1 cellular context compared by ENCODE assay signal in the genomic region with DNA sequence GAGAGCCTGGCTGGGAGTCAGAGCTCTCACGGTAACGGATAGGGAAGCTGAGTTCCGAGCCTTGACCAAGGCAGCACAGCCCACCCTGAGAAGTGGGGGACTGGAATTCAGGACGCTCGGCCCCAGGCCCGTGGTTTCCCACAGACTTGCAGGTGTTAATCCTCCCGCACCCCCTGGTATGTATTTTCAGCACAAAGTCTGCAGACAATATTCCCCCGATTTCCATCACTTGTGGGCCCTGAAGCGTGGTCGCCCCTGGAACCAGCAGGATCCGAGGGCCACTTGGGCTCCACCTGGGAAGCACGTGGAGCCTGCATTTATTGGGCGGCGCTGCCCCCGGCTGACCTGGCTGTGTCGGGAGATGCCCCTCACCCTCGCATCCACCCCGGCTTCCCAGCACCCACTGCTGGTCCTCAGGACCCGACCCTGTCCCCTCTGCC.
TF ChIP-seq lines count a peak whose summit lies in the region.

No MANE protein-coding gene starts in this region.

TF ChIP-seq in IMR-90, 13 proteins besides CTCF, POLR2A, EP300 and RAD21 (continued from another document):
- TF ChIP-seq CEBPB (IDR thresholded peaks at IDR 0.05; ENCODE audit: low read depth, low read length): no peak
- TF ChIP-seq RFX5 (IDR thresholded peaks at IDR 0.05; ENCODE audit: low read depth, low read length): no peak
- TF ChIP-seq, protein P1, sequence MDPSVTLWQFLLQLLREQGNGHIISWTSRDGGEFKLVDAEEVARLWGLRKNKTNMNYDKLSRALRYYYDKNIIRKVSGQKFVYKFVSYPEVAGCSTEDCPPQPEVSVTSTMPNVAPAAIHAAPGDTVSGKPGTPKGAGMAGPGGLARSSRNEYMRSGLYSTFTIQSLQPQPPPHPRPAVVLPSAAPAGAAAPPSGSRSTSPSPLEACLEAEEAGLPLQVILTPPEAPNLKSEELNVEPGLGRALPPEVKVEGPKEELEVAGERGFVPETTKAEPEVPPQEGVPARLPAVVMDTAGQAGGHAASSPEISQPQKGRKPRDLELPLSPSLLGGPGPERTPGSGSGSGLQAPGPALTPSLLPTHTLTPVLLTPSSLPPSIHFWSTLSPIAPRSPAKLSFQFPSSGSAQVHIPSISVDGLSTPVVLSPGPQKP (IDR thresholded peaks at IDR 0.05; ENCODE audit: borderline replicate concordance, low read depth, low read length): no peak
- TF ChIP-seq MXI1 (IDR thresholded peaks at IDR 0.05; ENCODE audit: borderline replicate concordance, low read depth, low read length): no peak
- TF ChIP-seq, protein P2, sequence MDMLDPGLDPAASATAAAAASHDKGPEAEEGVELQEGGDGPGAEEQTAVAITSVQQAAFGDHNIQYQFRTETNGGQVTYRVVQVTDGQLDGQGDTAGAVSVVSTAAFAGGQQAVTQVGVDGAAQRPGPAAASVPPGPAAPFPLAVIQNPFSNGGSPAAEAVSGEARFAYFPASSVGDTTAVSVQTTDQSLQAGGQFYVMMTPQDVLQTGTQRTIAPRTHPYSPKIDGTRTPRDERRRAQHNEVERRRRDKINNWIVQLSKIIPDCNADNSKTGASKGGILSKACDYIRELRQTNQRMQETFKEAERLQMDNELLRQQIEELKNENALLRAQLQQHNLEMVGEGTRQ (IDR thresholded peaks at IDR 0.05; ENCODE audit: low read depth, low read length): no peak
- TF ChIP-seq SMC3 (IDR thresholded peaks at IDR 0.05; ENCODE audit: low read depth, low read length): no peak
- no peak for TF ChIP-seq MAFK (IDR thresholded peaks at IDR 0.05; ENCODE audit: low read depth, low read length)
- TF ChIP-seq RCOR1 (IDR thresholded peaks at IDR 0.05; ENCODE audit: insufficient replicate concordance, low read length): no peak
